ENCODE assay signal across 8 cellular contexts in genomic region chr19:10625003-10625761, GRCh38. TPM values are rescaled to one million over a fixed set of nuclear protein-coding genes. Genes with fewer than 3 reads are reported as not detected.
DNase-seq lines count a peak whose midpoint lies in the region; ATAC-seq and TF ChIP-seq lines count a peak whose summit lies in the region.

Gene SLC44A2, plus strand, starts transcription at chr19:10625553. Its CDS starts 81 bp downstream, at chr19:10625634.

- H3K36me3 ChIP-seq in BJ (ENCODE audit: control insufficient read depth, insufficient read depth, low read length) (peaks cover 7% of the 10 kb centered on the region), HUES64 (ENCODE audit: insufficient read depth, low read length) (peaks cover 25% of the 10 kb centered on the region), neural cell (ENCODE audit: insufficient read depth, low read length) (no peaks in the 10 kb centered on the region)

- WGBS in HUES64, result 5% methylated on average over 52 of the region's 53 CpGs

- TF ChIP-seq CTCF in BJ (IDR thresholded peaks at IDR 0.05; ENCODE audit: insufficient read depth, low read depth, low read length) (no peak), neural cell (IDR thresholded peaks at IDR 0.05; ENCODE audit: poor library complexity, severe bottlenecking) (no peak)

- DNase-seq in BJ (ENCODE audit: low read depth), result no peak
- no peak for DNase-seq in activated naive CD4-positive, alpha-beta T cell treated with anti-CD3 and anti-CD28 coated beads, Interleukin-2, amount 50 U/mL, for 72 hours (ENCODE audit: low spot score in 2 of 2)
- DNase-seq in glomerular visceral epithelial cell (ENCODE audit: extremely low spot score), result peak; percentile 76
- DNase-seq in NAMALWA (ENCODE audit: low spot score), result no peak
- DNase-seq in activated CD4-positive, alpha-beta T cell treated with anti-CD3 and anti-CD28 coated beads for 48 hours, result no peak

- CTCF ChIA-PET in BJ (lab: Yijun Ruan, JAX), result interaction anchor here (1.2 to 1.3 kb wide), 3 partner anchors 15 to 44 kb away, joined by 5 to 9 read pairs (median 7); no protein-coding TSS in a partner anchor

- no peaks in the 10 kb centered on the region for H3K36me3 Mint-ChIP-seq in activated naive CD4-positive, alpha-beta T cell treated with anti-CD3 and anti-CD28 coated beads, Interleukin-2, amount 50 U/mL, for 72 hours

- no peak for TF ChIP-seq RAD21 in neural cell (conservative IDR thresholded peaks at IDR 0.05)

- no peaks in the 10 kb centered on the region for H3F3A ChIP-seq in neural cell (ENCODE audit: insufficient read depth, low read length, poor library complexity, severe bottlenecking)

- H2AFZ ChIP-seq in neural cell (ENCODE audit: low read depth, low read length), result no peak within 1 kb of the TSS

- no peak for ATAC-seq in activated naive CD4-positive, alpha-beta T cell treated with anti-CD3 and anti-CD28 coated beads, Interleukin-2, amount 50 U/mL, for 72 hours
- ATAC-seq in GM21447 (IDR thresholded peaks at IDR 0.05; ENCODE audit: unreplicated experiment), result no peak

- H3K9me2 ChIP-seq in neural cell (ENCODE audit: insufficient read depth, low read length), result no peaks in the 10 kb centered on the region

- H3K9me3 ChIP-seq in HUES64 (ENCODE audit: insufficient read depth, low read depth, low read length) (no peaks in the 10 kb centered on the region), neural cell (ENCODE audit: low read length) (no peaks in the 10 kb centered on the region)

- H3K27ac Mint-ChIP-seq in activated naive CD4-positive, alpha-beta T cell treated with anti-CD3 and anti-CD28 coated beads, Interleukin-2, amount 50 U/mL, for 72 hours, result peak within 1 kb of the TSS; percentile 60 to 68

- H3K4me2 ChIP-seq in neural cell (ENCODE audit: low read length), result no peak within 1 kb of the TSS

- H3K9me3 Mint-ChIP-seq in activated naive CD4-positive, alpha-beta T cell treated with anti-CD3 and anti-CD28 coated beads, Interleukin-2, amount 50 U/mL, for 72 hours, result no peaks in the 10 kb centered on the region

- peak within 1 kb of the TSS; percentile 59 for H3K27ac ChIP-seq in HUES64 (ENCODE audit: low read depth, low read length)
- H3K27ac ChIP-seq in neural cell (ENCODE audit: low read length), result no peak within 1 kb of the TSS

- H4K20me1 ChIP-seq in neural cell (ENCODE audit: insufficient read depth), result no peaks in the 10 kb centered on the region

- H3K4me1 ChIP-seq in HUES64 (ENCODE audit: insufficient read depth, low read length), result peaks cover 9% of the 10 kb centered on the region; the same call in 1 of the 2 replicates

- no peaks in the 10 kb centered on the region for H3K79me2 ChIP-seq in neural cell (replicated peaks; ENCODE audit: insufficient read depth, low read length)

- H3K27me3 ChIP-seq in BJ (ENCODE audit: control insufficient read depth, insufficient read depth, low read length) (no peaks in the 10 kb centered on the region), HUES64 (ENCODE audit: insufficient read depth, low read length) (no peaks in the 10 kb centered on the region), neural cell (ENCODE audit: insufficient read depth, low read depth, low read length) (no peaks in the 10 kb centered on the region)

- TF ChIP-seq EP300 in neural cell (conservative IDR thresholded peaks at IDR 0.05; ENCODE audit: poor library complexity, severe bottlenecking), result no peak

- H3K9ac ChIP-seq in HUES64 (ENCODE audit: low read depth, low read length) (peak within 1 kb of the TSS; percentile 86), neural cell (ENCODE audit: low read length) (no peak within 1 kb of the TSS)

- H3K4me3 ChIP-seq in BJ (ENCODE audit: low read depth, low read length) (peak within 1 kb of the TSS; percentile 65), HUES64 (ENCODE audit: low read length) (peak within 1 kb of the TSS; percentile 69), neural cell (ENCODE audit: low read length) (peak within 1 kb of the TSS; percentile 25)

- POLR2A ChIA-PET in BJ (lab: Charles Lee), result no interaction called here

TF ChIP-seq in neural cell, 6 proteins besides CTCF, POLR2A, EP300 and RAD21:
- TF ChIP-seq SMC3 (conservative IDR thresholded peaks at IDR 0.05; ENCODE audit: poor library complexity), result no peak
- no peak for TF ChIP-seq EZH2 (IDR thresholded peaks at IDR 0.05; ENCODE audit: borderline replicate concordance, insufficient read depth, low read length, poor library complexity, severe bottlenecking)
- TF ChIP-seq TAF1 (IDR thresholded peaks at IDR 0.05; ENCODE audit: low read depth), result no peak
- TF ChIP-seq REST (IDR thresholded peaks at IDR 0.05; ENCODE audit: borderline replicate concordance), result no peak
- TF ChIP-seq POLR2AphosphoS5 (IDR thresholded peaks at IDR 0.05), result no peak
- TF ChIP-seq MXI1 (conservative IDR thresholded peaks at IDR 0.05; ENCODE audit: poor library complexity, severe bottlenecking), result no peak

RNA-seq across cellular contexts. Expression of gene SLC44A2, which starts in this region (rescaled TPM):
- polyA plus RNA-seq in BJ (2011; rRNA removed) (78.0 and 114 TPM in 2 replicates), neural cell (50.0 and 55.7 TPM in 2 replicates)
- 69.7 and 71.1 TPM in 2 replicates for polyA minus RNA-seq in BJ (2011; rRNA and poly(A)+ RNA removed)
- polyA plus RNA-seq in HUES64 (2013, experiment 1 of 2), result 58.0 TPM
- polyA plus RNA-seq in HUES64 (2013, experiment 2 of 2), result 76.6 TPM
- 10 to 100 TPM; 81.3 to 92.0 TPM for total RNA-seq in activated naive CD4-positive, alpha-beta T cell treated with anti-CD3 and anti-CD28 coated beads, Interleukin-2, amount 50 U/mL, for 72 hours
- 28.1 and 29.5 TPM in 2 replicates for polyA minus RNA-seq in neural cell
